11 cellular contexts compared by ENCODE assay signal in genomic region chr15:33089878-33090757, GRCh38.
DNase-seq lines count a peak whose midpoint lies in the region; ATAC-seq and TF ChIP-seq lines count a peak whose summit lies in the region.
"Had no signal": no experiment of that assay in that cellular context is flagged by ENCODE, and none has a peak within 500 bp of the region (broad histone marks: within the 10 kb centered on the region; RNA-seq: fewer than 3 reads in every experiment).

No MANE protein-coding gene starts in this region.

- H3K4me1 Mint-ChIP-seq in nephron: peaks cover 56% of the 10 kb centered on the region

- TF ChIP-seq CTCF in nephron (IDR thresholded peaks at IDR 0.05; ENCODE audit: unreplicated experiment in 3 of 3): no peak

- ATAC-seq in HG02970 (IDR thresholded peaks at IDR 0.05; ENCODE audit: low FRiP score, unreplicated experiment): no peak
- ATAC-seq: left cardiac atrium had no signal

- peak overlapping the region; percentile 59 to 79 (median 78) for H3K27ac Mint-ChIP-seq in nephron

- H3K4me3 Mint-ChIP-seq in nephron: no peak overlapping the region

- DNase-seq in GM04504 (ENCODE audit: low read depth) (peak; percentile 28), NCI-H2029 (lab: John Stamatoyannopoulos, UW) (peak; percentile 48), amniotic epithelial cell (ENCODE audit: low read depth) (peak; percentile 90), DMS114 treated with DMSO at 0.1 percent for 48 hours (lab: John Stamatoyannopoulos, UW; ENCODE audit: unreplicated experiment) (no peak)
- no peak for DNase-seq in activated CD4-positive, alpha-beta T cell treated with anti-CD3 and anti-CD28 coated beads, Interleukin-2, amount 50 U/mL, for 48 hours
- DNase-seq: central memory CD4-positive, alpha-beta T cell; left cardiac atrium; NCI-H1436 treated with DMSO at 0.1 percent for 48 hours; stimulated activated CD4-positive, alpha-beta T cell treated with anti-CD3 and anti-CD28 coated beads, Interleukin-2, amount 100 ng/mL, for 24 hours had no signal

- no peaks in the 10 kb centered on the region for H3K9me3 Mint-ChIP-seq in nephron

- H3K27me3 Mint-ChIP-seq in nephron (ENCODE audit: low read depth): peaks cover 4% of the 10 kb centered on the region

- no peaks in the 10 kb centered on the region for H3K36me3 Mint-ChIP-seq in nephron (ENCODE audit: low read depth)

Comparison
In these comparisons a context has a peak if more than half of its experiments do, and no peak if none do; other contexts are left out.
1. DNase-seq: peak in GM04504 (single experiment), NCI-H2029 (single experiment) and amniotic epithelial cell (single experiment); none in DMS114 treated with DMSO at 0.1 percent for 48 hours (single experiment) and activated CD4-positive, alpha-beta T cell treated with anti-CD3 and anti-CD28 coated beads, Interleukin-2, amount 50 U/mL, for 48 hours (0 of 2).